28 cellular contexts compared by ENCODE assay signal in genomic region chr9:12696931-12697622, GRCh38. TPM values are rescaled to one million over a fixed set of nuclear protein-coding genes. Genes with fewer than 3 reads are reported as not detected.
DNase-seq lines count a peak whose midpoint lies in the region; ATAC-seq, FAIRE-seq and TF ChIP-seq lines count a peak whose summit lies in the region.
"Had no signal": no experiment of that assay in that cellular context is flagged by ENCODE, and none has a peak within 500 bp of the region (broad histone marks: within the 10 kb centered on the region; RNA-seq: fewer than 3 reads in every experiment).

No MANE protein-coding gene starts in this region.

- H3K27me3 ChIP-seq in heart left ventricle (no peaks in the 10 kb centered on the region), Loucy (ENCODE audit: insufficient read depth, low read length, poor library complexity, severe bottlenecking) (no peaks in the 10 kb centered on the region), astrocyte (ENCODE audit: insufficient read depth, low read length) (no peaks in the 10 kb centered on the region)
- H3K27me3 ChIP-seq: esophagus muscularis mucosa, Peyer's patch, upper lobe of right lung had no signal

- H2AFZ ChIP-seq in Loucy (ENCODE audit: low read length) (no peak overlapping the region), astrocyte (ENCODE audit: low read depth, low read length) (no peak overlapping the region)

- no peak for TF ChIP-seq POLR2A in heart left ventricle (IDR thresholded peaks at IDR 0.05)

- H3K36me3 ChIP-seq in heart left ventricle (no peaks in the 10 kb centered on the region), Loucy (ENCODE audit: insufficient read depth, low read length) (no peaks in the 10 kb centered on the region), astrocyte (ENCODE audit: insufficient read depth, low read length) (no peaks in the 10 kb centered on the region)
- H3K36me3 ChIP-seq: esophagus muscularis mucosa, Peyer's patch, upper lobe of right lung had no signal

- no peaks in the 10 kb centered on the region for H3K9me3 Mint-ChIP-seq in astrocyte (ENCODE audit: unreplicated experiment)
- H3K9me3 Mint-ChIP-seq: endodermal cell had no signal

- peak overlapping the region; percentile 55 for H3K4me2 ChIP-seq in Loucy (ENCODE audit: low read depth, low read length, poor library complexity, severe bottlenecking)
- no peak overlapping the region for H3K4me2 ChIP-seq in astrocyte (ENCODE audit: low read length)

- DNase-seq in heart left ventricle = no peak
- DNase-seq in cardiac septum (ENCODE audit: low spot score) = no peak
- DNase-seq in astrocyte (ENCODE audit: low read depth) = peak; percentile 76
- DNase-seq in retinal pigment epithelial cell (ENCODE audit: low read depth) = no peak
- DNase-seq in hepatic stellate cell (ENCODE audit: low spot score) = no peak
- no peak for DNase-seq in NCI-H187 (lab: John Stamatoyannopoulos, UW)
- no peak for DNase-seq in ureter (ENCODE audit: low spot score)
- DNase-seq: activated CD4-positive, alpha-beta T cell treated with anti-CD3 and anti-CD28 coated beads for 48 hours; activated CD8-positive, alpha-beta memory T cell treated with anti-CD3 and anti-CD28 coated beads, Interleukin-2, amount 10 ng/mL, durations not matched to agents 7 days and 5 days; activated naive CD4-positive, alpha-beta T cell treated with anti-CD3 and anti-CD28 coated beads for 36 hours; amniotic stem cell; caudate nucleus; endodermal cell; HCEC 1CT; kidney glomerular epithelial cell; NCI-H1417 treated with DMSO at 0.1 percent for 48 hours; NCI-H2107; Peyer's patch; upper lobe of right lung had no signal

- H3K79me2 ChIP-seq in Loucy (ENCODE audit: insufficient read depth, low read length) (no peaks in the 10 kb centered on the region), astrocyte (ENCODE audit: insufficient read depth, low read length) (no peaks in the 10 kb centered on the region)

- WGBS in heart left ventricle, 4 donors = 33 to 39% (median 37%) methylated on average over 4 of the region's 4 CpGs

- intact Hi-C loops in heart left ventricle (cut with DNase I) = no loop called here
- intact Hi-C loops in cardiac septum (cut with DNase I) = no loop called here

- peaks cover 10% of the 10 kb centered on the region for H3K4me1 Mint-ChIP-seq in astrocyte (ENCODE audit: low read depth, unreplicated experiment)
- H3K4me1 Mint-ChIP-seq: activated CD8-positive, alpha-beta memory T cell treated with anti-CD3 and anti-CD28 coated beads, Interleukin-2, amount 10 ng/mL, durations not matched to agents 7 days and 5 days; stimulated activated effector memory CD8-positive, alpha-beta T cell treated with anti-CD3 and anti-CD28 coated beads, Interleukin-12 subunit alpha, Interleukin-12 subunit beta, amount 100 ng/mL, for 72 hours had no signal

- H3F3A ChIP-seq in Loucy (ENCODE audit: low read depth) = no peaks in the 10 kb centered on the region

- H3K9ac ChIP-seq in Loucy (ENCODE audit: low read depth, low read length, poor library complexity, severe bottlenecking) (no peak overlapping the region), astrocyte (ENCODE audit: low read length) (no peak overlapping the region)

- H4K20me1 ChIP-seq in Loucy (ENCODE audit: insufficient read depth, low read length, poor library complexity, severe bottlenecking) = no peaks in the 10 kb centered on the region
- no peaks in the 10 kb centered on the region for H4K20me1 ChIP-seq in astrocyte (ENCODE audit: insufficient read depth, low read length)

- no peak overlapping the region for H3K27ac Mint-ChIP-seq in astrocyte (ENCODE audit: unreplicated experiment)
- H3K27ac Mint-ChIP-seq: activated CD8-positive, alpha-beta memory T cell treated with anti-CD3 and anti-CD28 coated beads, Interleukin-2, amount 10 ng/mL, durations not matched to agents 7 days and 5 days; activated naive CD4-positive, alpha-beta T cell treated with anti-CD3 and anti-CD28 coated beads for 36 hours; endodermal cell; stimulated activated effector memory CD8-positive, alpha-beta T cell treated with anti-CD3 and anti-CD28 coated beads, Interleukin-12 subunit alpha, Interleukin-12 subunit beta, amount 100 ng/mL, for 72 hours; T-helper 2 cell treated with Interferon-gamma antibody and Interleukin-4, amounts not matched to agents 5 μg/mL and 100 μg/mL, for 36 hours had no signal

- H3K4me1 ChIP-seq in heart left ventricle = peaks cover 0 to 12% (median under 1%) of the 10 kb centered on the region in 12 donors
- H3K4me1 ChIP-seq in Loucy (ENCODE audit: insufficient read depth, low read length, poor library complexity, severe bottlenecking) = peaks cover 25% of the 10 kb centered on the region
- no peaks in the 10 kb centered on the region for H3K4me1 ChIP-seq in astrocyte (ENCODE audit: insufficient read depth, low read length)
- H3K4me1 ChIP-seq: Peyer's patch had no signal

- no peaks in the 10 kb centered on the region for H3K9me2 ChIP-seq in Loucy (replicated peaks; ENCODE audit: low read depth, low read length)

- TF ChIP-seq CTCF in heart left ventricle (IDR thresholded peaks at IDR 0.05) (no peak), Loucy (conservative IDR thresholded peaks at IDR 0.05; ENCODE audit: low read length) (no peak), astrocyte (IDR thresholded peaks at IDR 0.05; ENCODE audit: insufficient read depth, low read depth, low read length) (no peak), retinal pigment epithelial cell (conservative IDR thresholded peaks at IDR 0.05; ENCODE audit: low read depth, low read length) (no peak)

- H3K9me3 ChIP-seq in heart left ventricle = no peaks in the 10 kb centered on the region
- no peaks in the 10 kb centered on the region for H3K9me3 ChIP-seq in Loucy (ENCODE audit: insufficient read depth, low read depth, low read length)
- no peaks in the 10 kb centered on the region for H3K9me3 ChIP-seq in astrocyte (ENCODE audit: insufficient read depth, low read depth, low read length)
- H3K9me3 ChIP-seq: esophagus muscularis mucosa, Peyer's patch, upper lobe of right lung had no signal

- H3K4me3 ChIP-seq in heart left ventricle = peak overlapping the region in 10 of 12 donors; percentile 23 to 55 (median 44)
- peak overlapping the region; percentile 5 for H3K4me3 ChIP-seq in Loucy (ENCODE audit: low read length, poor library complexity, severe bottlenecking)
- no peak overlapping the region for H3K4me3 ChIP-seq in astrocyte (ENCODE audit: insufficient read depth, low read depth, low read length)
- H3K4me3 ChIP-seq in retinal pigment epithelial cell (ENCODE audit: low read length) = peak overlapping the region; percentile 45
- H3K4me3 ChIP-seq: esophagus muscularis mucosa, Peyer's patch, upper lobe of right lung had no signal

- H3K27me3 Mint-ChIP-seq in astrocyte (ENCODE audit: low read depth, unreplicated experiment) = no peaks in the 10 kb centered on the region
- H3K27me3 Mint-ChIP-seq: activated CD8-positive, alpha-beta memory T cell treated with anti-CD3 and anti-CD28 coated beads, Interleukin-2, amount 10 ng/mL, durations not matched to agents 7 days and 5 days had no signal

- FAIRE-seq in astrocyte (lab: Jason Lieb, UNC) = no peak

- peak overlapping the region in 5 of 12 donors; percentile 5 to 69 (median 40) for H3K27ac ChIP-seq in heart left ventricle
- H3K27ac ChIP-seq in astrocyte (ENCODE audit: low read depth, low read length) = no peak overlapping the region
- H3K27ac ChIP-seq: C4-2B, Peyer's patch, VCaP had no signal

- ATAC-seq in heart left ventricle = no peak
- ATAC-seq: activated CD8-positive, alpha-beta memory T cell treated with anti-CD3 and anti-CD28 coated beads, Interleukin-2, amount 10 ng/mL, durations not matched to agents 7 days and 5 days; stimulated activated effector memory CD8-positive, alpha-beta T cell treated with anti-CD3 and anti-CD28 coated beads, Interleukin-12 subunit alpha, Interleukin-12 subunit beta, amount 100 ng/mL, for 72 hours; upper lobe of right lung had no signal

- no peaks in the 10 kb centered on the region for H3K36me3 Mint-ChIP-seq in astrocyte (ENCODE audit: low read depth, unreplicated experiment)
- H3K36me3 Mint-ChIP-seq: activated CD8-positive, alpha-beta memory T cell treated with anti-CD3 and anti-CD28 coated beads, Interleukin-2, amount 10 ng/mL, durations not matched to agents 7 days and 5 days; stimulated activated effector memory CD8-positive, alpha-beta T cell treated with anti-CD3 and anti-CD28 coated beads, Interleukin-12 subunit alpha, Interleukin-12 subunit beta, amount 100 ng/mL, for 72 hours had no signal

- H3K4me3 Mint-ChIP-seq in astrocyte (ENCODE audit: unreplicated experiment) = no peak overlapping the region
- H3K4me3 Mint-ChIP-seq: activated CD8-positive, alpha-beta memory T cell treated with anti-CD3 and anti-CD28 coated beads, Interleukin-2, amount 10 ng/mL, durations not matched to agents 7 days and 5 days; activated naive CD4-positive, alpha-beta T cell treated with anti-CD3 and anti-CD28 coated beads for 36 hours; endodermal cell; stimulated activated effector memory CD8-positive, alpha-beta T cell treated with anti-CD3 and anti-CD28 coated beads, Interleukin-12 subunit alpha, Interleukin-12 subunit beta, amount 100 ng/mL, for 72 hours; T-helper 2 cell treated with Interferon-gamma antibody and Interleukin-4, amounts not matched to agents 5 μg/mL and 100 μg/mL, for 36 hours had no signal

RNA-seq across cellular contexts. Expression of gene TYRP1, which starts 3.9 kb away (rescaled TPM):
- 100 to 1,000 TPM in 3 of 9 donors, 10 to 100 TPM in 6; 51.7 to 122 (median 93.2) TPM for total RNA-seq in heart left ventricle
- 10 to 100 TPM; 12.7 to 15.6 TPM for polyA plus RNA-seq in heart left ventricle
- total RNA-seq in cardiac septum = 102 TPM
- 0.26 and 0.73 TPM in 2 replicates for total RNA-seq in astrocyte
- total RNA-seq in ureter = not detected
- total RNA-seq: activated CD8-positive, alpha-beta memory T cell treated with anti-CD3 and anti-CD28 coated beads, Interleukin-2, amount 10 ng/mL, durations not matched to agents 7 days and 5 days; activated naive CD4-positive, alpha-beta T cell treated with anti-CD3 and anti-CD28 coated beads for 36 hours; G401; myocyte; NCI-H460 had no signal

Comparison
In these comparisons a context has a peak if more than half of its experiments do, and no peak if none do; other contexts are left out.
1. RNA of gene TYRP1, which starts 3.9 kb away (total RNA-seq): 102 TPM in cardiac septum (single experiment) and 51.7 to 122 TPM in heart left ventricle; 0.26 to 0.73 TPM in astrocyte and not detected in ureter (single experiment); every median in the first group is over 10 times any median in the second.